Comparison of ENCODE assay signal across 8 cellular contexts in the genomic region with DNA sequence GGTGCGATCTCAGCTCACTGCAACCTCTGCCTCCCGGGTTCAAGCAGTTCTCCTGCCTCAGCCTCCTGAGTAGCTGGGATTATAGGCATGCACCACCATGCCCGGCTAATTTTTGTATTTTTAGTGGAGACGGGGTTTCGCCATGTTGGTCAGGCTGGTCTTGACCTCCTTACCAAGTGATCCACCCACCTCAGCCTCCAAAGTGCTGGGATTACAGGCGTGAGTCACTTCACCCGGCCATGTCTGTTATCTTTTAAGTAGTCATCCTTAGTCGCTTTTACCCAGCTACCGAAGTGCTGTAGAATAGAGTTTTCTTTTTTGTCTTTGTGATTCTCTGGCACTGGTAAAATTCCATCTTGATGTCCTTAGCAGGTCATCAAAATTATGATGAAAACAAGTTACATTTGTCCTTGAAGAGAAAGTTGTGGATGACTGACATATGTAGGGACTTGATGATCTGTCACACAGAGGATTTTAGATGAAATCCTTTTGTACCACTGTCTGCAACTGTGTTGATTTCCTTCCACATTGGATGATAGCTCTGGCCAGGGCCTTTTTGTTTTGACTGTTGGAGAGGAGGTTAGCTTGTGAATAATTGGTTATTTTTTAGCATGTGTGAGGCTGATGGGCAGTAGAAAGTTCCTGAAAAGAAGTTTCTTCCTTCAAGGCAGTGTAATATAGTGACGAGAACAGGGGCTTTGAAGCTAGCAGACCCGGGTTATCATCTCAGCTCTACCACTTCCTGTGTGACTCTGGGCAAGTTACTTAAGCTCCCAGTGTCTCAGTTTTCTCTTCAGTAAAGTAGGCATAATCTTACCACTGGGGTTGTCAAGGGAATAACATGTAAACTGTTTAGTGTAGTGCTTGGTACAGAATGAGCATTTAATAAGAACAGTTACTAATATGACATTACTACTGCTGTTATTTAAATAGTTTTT. TPM values are rescaled to one million over a fixed set of nuclear protein-coding genes. Genes with fewer than 3 reads are reported as not detected.
DNase-seq lines count a peak whose midpoint lies in the region; ATAC-seq and TF ChIP-seq lines count a peak whose summit lies in the region.

No MANE protein-coding gene starts in this region.

- H3K9me3 ChIP-seq in naive thymus-derived CD4-positive, alpha-beta T cell (ENCODE audit: control insufficient read depth in 2 of 3, low read length in 3 of 3), result no peaks in the 10 kb centered on the region
- no peaks in the 10 kb centered on the region for H3K9me3 ChIP-seq in WERI-Rb-1 (ENCODE audit: severe bottlenecking)
- no peaks in the 10 kb centered on the region for H3K9me3 ChIP-seq in suprapubic skin
- H3K9me3 ChIP-seq in right cardiac atrium (ENCODE audit: control insufficient read depth, low read length), result no peaks in the 10 kb centered on the region

- peak overlapping the region; percentile 12 for H3K4me3 ChIP-seq in naive thymus-derived CD4-positive, alpha-beta T cell (ENCODE audit: low read length)
- H3K4me3 ChIP-seq in WERI-Rb-1 (ENCODE audit: low read depth, low read length) (no peak overlapping the region), suprapubic skin (no peak overlapping the region), right cardiac atrium (ENCODE audit: low read length) (no peak overlapping the region)

- 93% methylated on average over 11 of the region's 11 CpGs for WGBS in suprapubic skin
- WGBS in right cardiac atrium, result 87% methylated on average over 11 of the region's 11 CpGs

- peak overlapping the region; percentile 72 for H3K27ac ChIP-seq in naive thymus-derived CD4-positive, alpha-beta T cell (ENCODE audit: low read depth, low read length)
- no peak overlapping the region for H3K27ac ChIP-seq in WERI-Rb-1
- no peak overlapping the region for H3K27ac ChIP-seq in suprapubic skin
- no peak overlapping the region for H3K27ac ChIP-seq in right cardiac atrium (ENCODE audit: low read length)

- H3K27me3 Mint-ChIP-seq in activated T-helper 2 cell treated with anti-CD3 and anti-CD28 coated beads, Interferon-gamma antibody, Interleukin-2, Interleukin-4, amounts not matched to agents 10 μg/mL and 5 μg/mL and 100 μg/mL, durations not matched to agents 14 hours and 24 hours and 36 hours (ENCODE audit: low read depth), result no peaks in the 10 kb centered on the region
- no peaks in the 10 kb centered on the region for H3K27me3 Mint-ChIP-seq in naive thymus-derived CD4-positive, alpha-beta T cell

- ATAC-seq in GM18520 (IDR thresholded peaks at IDR 0.05; ENCODE audit: unreplicated experiment) (peak; percentile 36), HG03354 (IDR thresholded peaks at IDR 0.05; ENCODE audit: poor library complexity, severe bottlenecking, unreplicated experiment) (peak; percentile 56), HG03520 (IDR thresholded peaks at IDR 0.05; ENCODE audit: unreplicated experiment) (no peak), right cardiac atrium (no peak)
- ATAC-seq in naive thymus-derived CD4-positive, alpha-beta T cell, result peak; percentile 85

- no peak for TF ChIP-seq CTCF in WERI-Rb-1 (IDR thresholded peaks at IDR 0.05; ENCODE audit: low read depth, low read length)
- TF ChIP-seq CTCF in suprapubic skin (IDR thresholded peaks at IDR 0.05), result no peak

- peaks cover 52% of the 10 kb centered on the region for H3K4me1 Mint-ChIP-seq in activated T-helper 2 cell treated with anti-CD3 and anti-CD28 coated beads, Interferon-gamma antibody, Interleukin-2, Interleukin-4, amounts not matched to agents 10 μg/mL and 5 μg/mL and 100 μg/mL, durations not matched to agents 14 hours and 24 hours and 36 hours (ENCODE audit: low read depth)
- H3K4me1 Mint-ChIP-seq in naive thymus-derived CD4-positive, alpha-beta T cell, result peaks cover 42 to 64% (median 59%) of the 10 kb centered on the region in 7 donors

- no peaks in the 10 kb centered on the region for H3K9me3 Mint-ChIP-seq in activated T-helper 2 cell treated with anti-CD3 and anti-CD28 coated beads, Interferon-gamma antibody, Interleukin-2, Interleukin-4, amounts not matched to agents 10 μg/mL and 5 μg/mL and 100 μg/mL, durations not matched to agents 14 hours and 24 hours and 36 hours
- H3K9me3 Mint-ChIP-seq in naive thymus-derived CD4-positive, alpha-beta T cell, result no peaks in the 10 kb centered on the region

- POLR2A ChIA-PET in naive thymus-derived CD4-positive, alpha-beta T cell (lab: Charles Lee), result interaction anchor here (0.6 to 3.0 kb wide), 3 partner anchors 12 to 1373 kb away, joined by 3 to 21 read pairs (median 3); a partner anchor contains a TSS

- CTCF ChIA-PET in naive thymus-derived CD4-positive, alpha-beta T cell (lab: Charles Lee), result interaction anchor here (0.6 to 2.7 kb wide), 5 partner anchors 19 to 333 kb away, joined by 3 to 11 read pairs (median 4); a partner anchor contains a TSS

- peak; percentile 20 for DNase-seq in activated T-helper 2 cell treated with anti-CD3 and anti-CD28 coated beads, Interferon-gamma antibody, Interleukin-2, Interleukin-4, amounts not matched to agents 10 μg/mL and 5 μg/mL and 100 μg/mL, durations not matched to agents 14 hours and 24 hours and 36 hours (ENCODE audit: low spot score)
- DNase-seq in naive thymus-derived CD4-positive, alpha-beta T cell, result peak in 7 of 9 donors; percentile 32 to 65 (median 56)
- no peak for DNase-seq in WERI-Rb-1
- DNase-seq in suprapubic skin (ENCODE audit: low spot score in 2 of 2), result no peak
- DNase-seq in right cardiac atrium, result no peak

- no peak for TF ChIP-seq EP300 in suprapubic skin (IDR thresholded peaks at IDR 0.05)

- peaks cover 19 to 39% of the 10 kb centered on the region in 2 donors for H3K4me1 ChIP-seq in naive thymus-derived CD4-positive, alpha-beta T cell (ENCODE audit: control insufficient read depth in 2 of 2, insufficient read depth in 2 of 2, low read length in 2 of 2)
- H3K4me1 ChIP-seq in suprapubic skin (peaks cover 30% of the 10 kb centered on the region), right cardiac atrium (ENCODE audit: control insufficient read depth, insufficient read depth, low read length) (peaks cover 6% of the 10 kb centered on the region)

- H3K4me3 Mint-ChIP-seq in activated T-helper 2 cell treated with anti-CD3 and anti-CD28 coated beads, Interferon-gamma antibody, Interleukin-2, Interleukin-4, amounts not matched to agents 10 μg/mL and 5 μg/mL and 100 μg/mL, durations not matched to agents 14 hours and 24 hours and 36 hours (ENCODE audit: low read depth), result peak overlapping the region; percentile 37
- peak overlapping the region; percentile 49 to 80 (median 63) for H3K4me3 Mint-ChIP-seq in naive thymus-derived CD4-positive, alpha-beta T cell

- peaks cover 50% of the 10 kb centered on the region for H3K36me3 Mint-ChIP-seq in activated T-helper 2 cell treated with anti-CD3 and anti-CD28 coated beads, Interferon-gamma antibody, Interleukin-2, Interleukin-4, amounts not matched to agents 10 μg/mL and 5 μg/mL and 100 μg/mL, durations not matched to agents 14 hours and 24 hours and 36 hours (ENCODE audit: low read depth)
- H3K36me3 Mint-ChIP-seq in naive thymus-derived CD4-positive, alpha-beta T cell, result peaks cover 0 to 29% (median 9%) of the 10 kb centered on the region in 5 donors

- H3K27me3 ChIP-seq in naive thymus-derived CD4-positive, alpha-beta T cell (ENCODE audit: control insufficient read depth in 2 of 2, insufficient read depth in 2 of 2, low read length in 2 of 2), result no peaks in the 10 kb centered on the region
- H3K27me3 ChIP-seq in WERI-Rb-1 (ENCODE audit: insufficient read depth, low read depth, severe bottlenecking) (no peaks in the 10 kb centered on the region), suprapubic skin (no peaks in the 10 kb centered on the region), right cardiac atrium (ENCODE audit: control insufficient read depth, insufficient read depth) (no peaks in the 10 kb centered on the region)

- H3K27ac Mint-ChIP-seq in activated T-helper 2 cell treated with anti-CD3 and anti-CD28 coated beads, Interferon-gamma antibody, Interleukin-2, Interleukin-4, amounts not matched to agents 10 μg/mL and 5 μg/mL and 100 μg/mL, durations not matched to agents 14 hours and 24 hours and 36 hours, result peak overlapping the region; percentile 89
- H3K27ac Mint-ChIP-seq in naive thymus-derived CD4-positive, alpha-beta T cell, result peak overlapping the region; percentile 77 to 99 (median 92)

- TF ChIP-seq POLR2A in suprapubic skin (IDR thresholded peaks at IDR 0.05), result no peak

- intact Hi-C loops in activated T-helper 2 cell treated with anti-CD3 and anti-CD28 coated beads, Interferon-gamma antibody, Interleukin-2, Interleukin-4, amounts not matched to agents 10 μg/mL and 5 μg/mL and 100 μg/mL, durations not matched to agents 14 hours and 24 hours and 36 hours (cut with micrococcal nuclease), result loop anchor here (1.0 to 5.0 kb wide), 4 partner anchors 16 to 351 kb away; a partner anchor contains a TSS
- intact Hi-C loops in naive thymus-derived CD4-positive, alpha-beta T cell (cut with micrococcal nuclease), result loop anchor here (1.0 to 2.0 kb wide), 4 partner anchors 16 to 333 kb away; a partner anchor contains a TSS
- intact Hi-C loops in right cardiac atrium (cut with DNase I), result no loop called here

- H3K36me3 ChIP-seq in naive thymus-derived CD4-positive, alpha-beta T cell (ENCODE audit: control insufficient read depth in 2 of 3, insufficient read depth in 3 of 3, low read length in 3 of 3), result no peaks in the 10 kb centered on the region
- H3K36me3 ChIP-seq in WERI-Rb-1 (no peaks in the 10 kb centered on the region; the same call in 1 of the 2 replicates), suprapubic skin (no peaks in the 10 kb centered on the region)

RNA-seq across cellular contexts. Expression of a gene that starts 18.8 kb away (rescaled TPM):
- total RNA-seq in activated T-helper 2 cell treated with anti-CD3 and anti-CD28 coated beads, Interferon-gamma antibody, Interleukin-2, Interleukin-4, amounts not matched to agents 10 μg/mL and 5 μg/mL and 100 μg/mL, durations not matched to agents 14 hours and 24 hours and 36 hours, result 44.1 and 45.2 TPM in 2 replicates
- 10 to 100 TPM; 27.0 to 80.3 (median 39.8) TPM for total RNA-seq in naive thymus-derived CD4-positive, alpha-beta T cell
- polyA plus RNA-seq in naive thymus-derived CD4-positive, alpha-beta T cell, result 10 to 100 TPM; 12.0 to 15.8 TPM
- total RNA-seq in suprapubic skin (100 to 1,000 TPM in 1 of 4 donors, 10 to 100 TPM in 3; 49.4 to 145 (median 82.1) TPM), right cardiac atrium (10 to 100 TPM; 18.3 to 22.3 (median 20.0) TPM)
- polyA plus RNA-seq in right cardiac atrium, result 5.9 TPM

Comparison
In these comparisons a context has a peak if more than half of its experiments do, and no peak if none do; other contexts are left out.
1. ATAC-seq: peak in GM18520 (single experiment), HG03354 (single experiment) and naive thymus-derived CD4-positive, alpha-beta T cell (single experiment); none in HG03520 (single experiment) and right cardiac atrium (0 of 2).
2. DNase-seq: peak in activated T-helper 2 cell treated with anti-CD3 and anti-CD28 coated beads, Interferon-gamma antibody, Interleukin-2, Interleukin-4, amounts not matched to agents 10 μg/mL and 5 μg/mL and 100 μg/mL, durations not matched to agents 14 hours and 24 hours and 36 hours (single experiment) and naive thymus-derived CD4-positive, alpha-beta T cell (7 of 9); none in WERI-Rb-1 (single experiment), suprapubic skin (0 of 2) and right cardiac atrium (0 of 3).
3. intact Hi-C loops: an anchor here in activated T-helper 2 cell treated with anti-CD3 and anti-CD28 coated beads, Interferon-gamma antibody, Interleukin-2, Interleukin-4, amounts not matched to agents 10 μg/mL and 5 μg/mL and 100 μg/mL, durations not matched to agents 14 hours and 24 hours and 36 hours (1.0 to 5.0 kb wide) and naive thymus-derived CD4-positive, alpha-beta T cell (1.0 to 2.0 kb wide); none called in right cardiac atrium.